In genomic region chr17:60720763-60721531, GRCh38 we compare ENCODE assay signal across 9 cellular contexts. TPM values are rescaled to one million over a fixed set of nuclear protein-coding genes. Genes with fewer than 3 reads are reported as not detected.
DNase-seq lines count a peak whose midpoint lies in the region; ATAC-seq, FAIRE-seq and TF ChIP-seq lines count a peak whose summit lies in the region.
"Had no signal": no experiment of that assay in that cellular context is flagged by ENCODE, and none has a peak within 500 bp of the region (broad histone marks: within the 10 kb centered on the region; RNA-seq: fewer than 3 reads in every experiment).

No MANE protein-coding gene starts in this region.

- TF ChIP-seq CTCF in K562 (IDR thresholded peaks at IDR 0.05 in 2 of 3, conservative IDR thresholded peaks at IDR 0.05 in 1 of 3; ENCODE audit: insufficient read depth in 2 of 3, low read depth in 1 of 3, low read length in 3 of 3) (peak; percentile 60 to 88 (median 77)), smooth muscle cell (IDR thresholded peaks at IDR 0.05; ENCODE audit: borderline replicate concordance, insufficient read depth, poor library complexity, severe bottlenecking) (peak; percentile 88)

- H3K9me3 Mint-ChIP-seq in activated CD8-positive, alpha-beta memory T cell treated with anti-CD3 and anti-CD28 coated beads, Interleukin-2, amount 10 ng/mL, durations not matched to agents 7 days and 5 days (ENCODE audit: low read depth), result no peaks in the 10 kb centered on the region
- H3K9me3 Mint-ChIP-seq: dendritic cell treated with granulocyte-macrophage colony-stimulating factor and Interleukin-4, amounts not matched to agents 40 ng/mL and 50 ng/mL, for 4 days had no signal

- 30% methylated on average over 5 of the region's 5 CpGs for WGBS in K562 (ENCODE audit: insufficient coverage, low coverage, missing lambda C conversion rate)
- WGBS in smooth muscle cell (ENCODE audit: low lambda C conversion rate), result 40% methylated on average over 5 of the region's 5 CpGs

- H3K4me1 ChIP-seq in K562 (replicated peaks in 1 of 2; ENCODE audit: control insufficient read depth in 2 of 2, insufficient read depth in 2 of 2, low read length in 2 of 2), result no peaks in the 10 kb centered on the region
- peaks cover 5% of the 10 kb centered on the region for H3K4me1 ChIP-seq in smooth muscle cell (ENCODE audit: low read depth)

- no peak overlapping the region for H2AFZ ChIP-seq in K562 (ENCODE audit: low read depth, low read length)
- peak overlapping the region; percentile 61 for H2AFZ ChIP-seq in smooth muscle cell (ENCODE audit: low read depth)

- no peaks in the 10 kb centered on the region for H3F3A ChIP-seq in smooth muscle cell (ENCODE audit: low read depth)

- ATAC-seq in activated CD8-positive, alpha-beta memory T cell treated with anti-CD3 and anti-CD28 coated beads, Interleukin-2, amount 10 ng/mL, durations not matched to agents 7 days and 5 days, result no peak
- ATAC-seq in K562 (peak; percentile 75), GM21515 (IDR thresholded peaks at IDR 0.05; ENCODE audit: unreplicated experiment) (no peak)

- H3K4me3 ChIP-seq in K562 (no peak overlapping the region), smooth muscle cell (no peak overlapping the region)

- FAIRE-seq in K562 (lab: Jason Lieb, UNC), result peak; percentile 85

- H3K36me3 Mint-ChIP-seq in activated CD8-positive, alpha-beta memory T cell treated with anti-CD3 and anti-CD28 coated beads, Interleukin-2, amount 10 ng/mL, durations not matched to agents 7 days and 5 days, result no peaks in the 10 kb centered on the region

- POLR2A ChIA-PET in K562 (lab: Yijun Ruan, JAX), result interaction anchor here (0.9 to 1.5 kb wide), 4 partner anchors 12 to 251 kb away, joined by 3 to 6 read pairs (median 3); partner anchors contain the start of gene BCAS3

- no peaks in the 10 kb centered on the region for H3K4me1 Mint-ChIP-seq in activated CD8-positive, alpha-beta memory T cell treated with anti-CD3 and anti-CD28 coated beads, Interleukin-2, amount 10 ng/mL, durations not matched to agents 7 days and 5 days

- no peaks in the 10 kb centered on the region for H3K9me1 ChIP-seq in K562 (ENCODE audit: control insufficient read depth, insufficient read depth, low read length)

- no peak overlapping the region for H3K27ac Mint-ChIP-seq in activated CD8-positive, alpha-beta memory T cell treated with anti-CD3 and anti-CD28 coated beads, Interleukin-2, amount 10 ng/mL, durations not matched to agents 7 days and 5 days
- H3K27ac Mint-ChIP-seq: dendritic cell treated with granulocyte-macrophage colony-stimulating factor and Interleukin-4, amounts not matched to agents 40 ng/mL and 50 ng/mL, for 4 days had no signal

- CTCF ChIA-PET in activated CD8-positive, alpha-beta memory T cell treated with anti-CD3 and anti-CD28 coated beads, Interleukin-2, amount 10 ng/mL, durations not matched to agents 7 days and 5 days (lab: Charles Lee), result interaction anchor here (0.6 to 2.2 kb wide), 24 partner anchors 9 to 729 kb away, joined by 3 to 26 read pairs (median 3); partner anchors contain the start of gene BCAS3
- CTCF ChIA-PET in K562 (lab: Yijun Ruan, JAX; ENCODE audit: low intra/inter-chr PET ratio), result interaction anchor here (0.6 to 1.1 kb wide), 2 partner anchors 854 to 1117 kb away, joined by 3 read pairs; no protein-coding TSS in a partner anchor

- intact Hi-C loops in K562 (cut with micrococcal nuclease), result loop anchor here (5.0 to 10.0 kb wide), 2 partner anchors 254 to 671 kb away; no protein-coding TSS in a partner anchor

- H3K27me3 ChIP-seq in K562 (ENCODE audit: control insufficient read depth in 2 of 2, insufficient read depth in 2 of 2, low read length in 2 of 2), result peaks cover 0 to 4% of the 10 kb centered on the region in 2 experiments; a peak in 3 of 5 replicates
- H3K27me3 ChIP-seq in smooth muscle cell (ENCODE audit: low read depth), result no peaks in the 10 kb centered on the region

- in situ Hi-C loops in K562 (cut with MboI), result no loop called here

- no peak for TF ChIP-seq POLR2A in K562 (conservative IDR thresholded peaks at IDR 0.05)

- H3K36me3 ChIP-seq in K562 (ENCODE audit: control insufficient read depth, insufficient read depth, low read length) (no peaks in the 10 kb centered on the region), smooth muscle cell (ENCODE audit: low read depth) (no peaks in the 10 kb centered on the region)

- BruUV-seq in K562 (replicated peaks; lab: Mats Ljungman, UMichigan), result no TSS peak

- H4K20me1 ChIP-seq in K562 (replicated peaks; ENCODE audit: control insufficient read depth, insufficient read depth, low read length), result no peaks in the 10 kb centered on the region
- H4K20me1 ChIP-seq in smooth muscle cell (ENCODE audit: low read depth), result no peaks in the 10 kb centered on the region

- H3K9me3 ChIP-seq in K562 (replicated peaks; ENCODE audit: control insufficient read depth, insufficient read depth, low read depth, low read length) (no peaks in the 10 kb centered on the region), smooth muscle cell (replicated peaks; ENCODE audit: low read depth) (no peaks in the 10 kb centered on the region)

- no peak overlapping the region for H3K4me3 Mint-ChIP-seq in activated CD8-positive, alpha-beta memory T cell treated with anti-CD3 and anti-CD28 coated beads, Interleukin-2, amount 10 ng/mL, durations not matched to agents 7 days and 5 days
- H3K4me3 Mint-ChIP-seq: dendritic cell treated with granulocyte-macrophage colony-stimulating factor and Interleukin-4, amounts not matched to agents 40 ng/mL and 50 ng/mL, for 4 days had no signal

- no peak for TF ChIP-seq EP300 in K562 (IDR thresholded peaks at IDR 0.05; ENCODE audit: low read length)

- peak; percentile 55 for DNase-seq in activated CD8-positive, alpha-beta memory T cell treated with anti-CD3 and anti-CD28 coated beads, Interleukin-2, amount 10 ng/mL, durations not matched to agents 7 days and 5 days
- no peak for DNase-seq in activated CD8-positive, alpha-beta memory T cell treated with anti-CD3 and anti-CD28 coated beads for 24 hours
- peak; percentile 76 for DNase-seq in LoVo (ENCODE audit: low spot score)
- DNase-seq in RKO (ENCODE audit: low spot score), result peak; percentile 65
- DNase-seq in K562 (ENCODE audit: extremely low read depth in 1 of 4, low spot score in 3 of 4), result peak; percentile 50 to 72 (median 58)
- DNase-seq in iPS-NIHi7 (ENCODE audit: extremely low spot score), result peak; percentile 62
- no peak for DNase-seq in smooth muscle cell (lab: John Stamatoyannopoulos, UW; ENCODE audit: unreplicated experiment)

- no peak overlapping the region for H3K27ac ChIP-seq in K562 (ENCODE audit: extremely low read depth, low read depth, low read length)
- H3K27ac ChIP-seq in smooth muscle cell (ENCODE audit: low read depth), result no peak overlapping the region

- H3K4me2 ChIP-seq in K562 (ENCODE audit: insufficient read depth, low read length) (no peak overlapping the region), smooth muscle cell (peak overlapping the region; percentile 41)

- no peaks in the 10 kb centered on the region for H3K79me2 ChIP-seq in K562 (ENCODE audit: control insufficient read depth, insufficient read depth, low read length)
- H3K79me2 ChIP-seq in smooth muscle cell (ENCODE audit: low read depth), result no peaks in the 10 kb centered on the region

- H3K9ac ChIP-seq in K562 (ENCODE audit: insufficient read depth in 1 of 2, low read depth in 2 of 2, low read length in 2 of 2), result no peak overlapping the region
- no peak overlapping the region for H3K9ac ChIP-seq in smooth muscle cell (ENCODE audit: low read depth)

- TF ChIP-seq RAD21 in K562 (CRISPR knock-in tag; conservative IDR thresholded peaks at IDR 0.05 in 1 of 2, IDR thresholded peaks at IDR 0.05 in 1 of 2), result peak; percentile 82 to 91

- H3K27me3 Mint-ChIP-seq in activated CD8-positive, alpha-beta memory T cell treated with anti-CD3 and anti-CD28 coated beads, Interleukin-2, amount 10 ng/mL, durations not matched to agents 7 days and 5 days, result no peaks in the 10 kb centered on the region

TF ChIP-seq in K562, 482 proteins besides CTCF, POLR2A, EP300 and RAD21 (continues in another document):
- TF ChIP-seq SAP30 (IDR thresholded peaks at IDR 0.05; ENCODE audit: borderline replicate concordance, insufficient read depth, low read depth, low read length, poor library complexity, severe bottlenecking) (no peak), NFATC3 (IDR thresholded peaks at IDR 0.05) (no peak)

RNA-seq across cellular contexts. Expression of gene BCAS3, which starts 43.3 kb away (rescaled TPM):
- total RNA-seq in activated CD8-positive, alpha-beta memory T cell treated with anti-CD3 and anti-CD28 coated beads, Interleukin-2, amount 10 ng/mL, durations not matched to agents 7 days and 5 days, result 10 to 100 TPM; 13.7 to 25.8 TPM
- total RNA-seq in K562 (2011; cell fraction: chromatin; rRNA removed; ENCODE audit: low replicate concordance), result 73.8 and 85.5 TPM in 2 replicates
- 37.0 and 52.4 TPM in 2 replicates for total RNA-seq in K562 (2011; cell fraction: nucleolus; rRNA removed)
- 56.4 and 75.6 TPM in 2 replicates for total RNA-seq in K562 (2011; cell fraction: nucleoplasm; rRNA removed)
- 3.6 and 5.2 TPM in 2 replicates for total RNA-seq in K562 (2014; rRNA removed)
- 5.1 and 5.5 TPM in 2 replicates for total RNA-seq in K562 (2014; rRNA removed; fragmentation: Illumina TruSeq; extraction: Trizol)
- total RNA-seq in K562 (2015; rRNA removed; fragmentation: Illumina TruSeq; extraction: Trizol), result 3.5 and 3.6 TPM in 2 replicates
- 3.0 and 5.0 TPM in 2 replicates for total RNA-seq in K562 (2021)
- 5.3 and 6.3 TPM in 2 replicates for polyA plus RNA-seq in K562 (2011; rRNA removed)
- 3.3 and 3.4 TPM in 2 replicates for polyA plus RNA-seq in K562 (2011; cell fraction: cytosol; rRNA removed)
- polyA plus RNA-seq in K562 (2011; cell fraction: nucleus; rRNA removed), result 13.0 and 13.6 TPM in 2 replicates
- 2.8 and 12.7 TPM in 2 replicates for polyA plus RNA-seq in K562 (2012)
- polyA plus RNA-seq in K562 (2014; fragmentation: Illumina TruSeq; extraction: Trizol), result 2.2 and 2.5 TPM in 2 replicates
- 1 to 10 TPM; 1.9 to 2.3 TPM for polyA plus RNA-seq in K562 (2014; fragmentation: Nextera tagmentation; extraction: Ambion mirVana)
- polyA plus RNA-seq in K562 (2014; rRNA removed), result 2.2 and 3.0 TPM in 2 replicates
- polyA minus RNA-seq in K562 (2011; rRNA and poly(A)+ RNA removed), result 25.2 and 25.5 TPM in 2 replicates
- polyA minus RNA-seq in K562 (2011; cell fraction: cytosol; rRNA and poly(A)+ RNA removed), result 3.8 and 8.0 TPM in 2 replicates
- polyA minus RNA-seq in K562 (2011; cell fraction: nucleus; rRNA and poly(A)+ RNA removed), result 27.1 and 38.0 TPM in 2 replicates
- total RNA-seq in smooth muscle cell, result 18.7 and 54.5 TPM in 2 replicates
- polyA plus RNA-seq in smooth muscle cell, result 17.2 and 18.9 TPM in 2 replicates

Comparison
In these comparisons a context has a peak if more than half of its experiments do, and no peak if none do; other contexts are left out.
1. DNase-seq: peak in activated CD8-positive, alpha-beta memory T cell treated with anti-CD3 and anti-CD28 coated beads, Interleukin-2, amount 10 ng/mL, durations not matched to agents 7 days and 5 days (single experiment), LoVo (single experiment), RKO (single experiment), K562 (4 of 4) and iPS-NIHi7 (single experiment); none in activated CD8-positive, alpha-beta memory T cell treated with anti-CD3 and anti-CD28 coated beads for 24 hours (single experiment) and smooth muscle cell (single experiment).